In the genomic region with DNA sequence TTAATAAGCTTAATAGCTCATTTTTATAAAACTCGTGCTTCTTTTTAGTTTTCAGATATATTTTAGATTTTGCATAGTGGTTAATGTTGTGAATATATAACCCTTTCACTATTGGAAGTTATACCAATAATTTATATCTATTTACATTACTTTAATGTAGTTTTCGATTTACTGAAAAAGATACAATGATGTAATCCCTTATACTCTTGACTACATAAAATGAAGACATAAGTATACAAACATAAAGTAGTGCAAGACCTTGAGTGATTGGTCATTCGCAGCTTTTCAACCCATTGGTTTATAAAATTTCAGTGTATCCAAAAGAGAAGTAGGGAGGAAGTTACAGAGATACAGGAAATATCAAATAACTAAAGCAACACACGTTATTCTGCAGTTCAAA, we compare ENCODE assay signal across 21 cellular contexts.
A peak's percentile ranks its signal among the peaks of the same experiment; 100 is the strongest.
DNase-seq lines count a peak whose midpoint lies in the region; ATAC-seq and TF ChIP-seq lines count a peak whose summit lies in the region.
"Had no signal": no experiment of that assay in that cellular context is flagged by ENCODE, and none has a peak within 500 bp of the region (broad histone marks: within the 10 kb centered on the region; RNA-seq: fewer than 3 reads in every experiment).

No MANE protein-coding gene starts in this region.

- ATAC-seq in activated B cell treated with CpG ODN at 0.5 μM for 24 hours (ENCODE audit: low read depth) (no peak), HG02759 (IDR thresholded peaks at IDR 0.05; ENCODE audit: unreplicated experiment) (no peak)
- ATAC-seq in stimulated activated memory B cell treated with anti-CD40 and anti-IgM and Interleukin-4, amounts not matched to agents 10 μg/mL and 1 μg/mL and 100 μg/mL, for 72 hours: no peak
- ATAC-seq: PC-3, psoas muscle had no signal

- no peaks in the 10 kb centered on the region for H3K27me3 Mint-ChIP-seq in activated B cell treated with CpG ODN at 0.5 μM for 24 hours
- H3K27me3 Mint-ChIP-seq in stimulated activated memory B cell treated with anti-CD40 and anti-IgM and Interleukin-4, amounts not matched to agents 10 μg/mL and 1 μg/mL and 100 μg/mL, for 72 hours: no peaks in the 10 kb centered on the region

- intact Hi-C loops in activated B cell treated with CpG ODN at 0.5 μM for 24 hours (cut with micrococcal nuclease): no loop called here

- peak overlapping the region; percentile 71 for H3K4me3 Mint-ChIP-seq in activated B cell treated with CpG ODN at 0.5 μM for 24 hours
- H3K4me3 Mint-ChIP-seq in stimulated activated memory B cell treated with anti-CD40 and anti-IgM and Interleukin-4, amounts not matched to agents 10 μg/mL and 1 μg/mL and 100 μg/mL, for 72 hours: peak overlapping the region; percentile 35
- H3K4me3 Mint-ChIP-seq: immature natural killer cell, neural progenitor cell had no signal

- POLR2A ChIA-PET in activated B cell treated with CpG ODN at 0.5 μM for 24 hours (lab: Charles Lee): interaction anchor here (0.6 to 7.4 kb wide), 15 partner anchors 8 to 334 kb away, joined by 3 to 119 read pairs (median 6); a partner anchor contains a TSS

- peaks cover 71% of the 10 kb centered on the region for H3K4me1 Mint-ChIP-seq in activated B cell treated with CpG ODN at 0.5 μM for 24 hours
- peaks cover 29% of the 10 kb centered on the region for H3K4me1 Mint-ChIP-seq in stimulated activated memory B cell treated with anti-CD40 and anti-IgM and Interleukin-4, amounts not matched to agents 10 μg/mL and 1 μg/mL and 100 μg/mL, for 72 hours
- H3K4me1 Mint-ChIP-seq: immature natural killer cell had no signal

- TF ChIP-seq CTCF in activated B cell treated with CpG ODN at 0.5 μM for 24 hours (IDR thresholded peaks at IDR 0.05): no peak
- TF ChIP-seq CTCF in foreskin fibroblast (IDR thresholded peaks at IDR 0.05; ENCODE audit: low read depth, low read length): no peak

- no peaks in the 10 kb centered on the region for H3K36me3 Mint-ChIP-seq in activated B cell treated with CpG ODN at 0.5 μM for 24 hours (ENCODE audit: low read depth)
- H3K36me3 Mint-ChIP-seq in stimulated activated memory B cell treated with anti-CD40 and anti-IgM and Interleukin-4, amounts not matched to agents 10 μg/mL and 1 μg/mL and 100 μg/mL, for 72 hours: peaks cover 10% of the 10 kb centered on the region
- H3K36me3 Mint-ChIP-seq: immature natural killer cell, neural progenitor cell had no signal

- no peak overlapping the region for H3K4me3 ChIP-seq in foreskin fibroblast (ENCODE audit: low read depth in 1 of 2, low read length in 2 of 2)
- H3K4me3 ChIP-seq: adrenal gland, mucosa of descending colon, neural progenitor cell, psoas muscle, upper lobe of left lung had no signal

- no peak for TF ChIP-seq POLR2A in erythroblast (IDR thresholded peaks at IDR 0.05; ENCODE audit: low read length)

- CTCF ChIA-PET in activated B cell treated with CpG ODN at 0.5 μM for 24 hours (lab: Charles Lee): interaction anchor here (1.0 to 2.0 kb wide), 6 partner anchors 14 to 465 kb away, joined by 3 to 9 read pairs (median 3); a partner anchor contains a TSS

- DNase-seq in DMS53 (lab: John Stamatoyannopoulos, UW) (peak; percentile 11), DMS53 treated with DMSO at 0.1 percent for 48 hours (lab: John Stamatoyannopoulos, UW; ENCODE audit: unreplicated experiment) (no peak), MV-4-11 (lab: John Stamatoyannopoulos, UW) (peak; percentile 4), activated B cell treated with CpG ODN at 0.5 μM for 24 hours (no peak), erythroblast (lab: John Stamatoyannopoulos, UW) (no peak), foreskin fibroblast (no peak)
- DNase-seq: 8988T; activated CD4-positive, alpha-beta T cell treated with anti-CD3 and anti-CD28 coated beads, Interleukin-2, amount 50 U/mL, for 48 hours; activated gamma-delta T cell treated with Interleukin-2 at 50 U/mL for 16 hours; adrenal gland; DMS 273 treated with DMSO at 0.1 percent for 48 hours; immature natural killer cell; mucosa of descending colon; PC-3; psoas muscle; SHP77 treated with DMSO at 0.1 percent for 48 hours; stimulated activated CD4-positive, alpha-beta T cell treated with anti-CD3 and anti-CD28 coated beads, Interleukin-4, amount 100 ng/mL, for 1 hour; upper lobe of left lung had no signal

- H3K27ac Mint-ChIP-seq in activated B cell treated with CpG ODN at 0.5 μM for 24 hours: peak overlapping the region; percentile 94
- peak overlapping the region; percentile 76 for H3K27ac Mint-ChIP-seq in stimulated activated memory B cell treated with anti-CD40 and anti-IgM and Interleukin-4, amounts not matched to agents 10 μg/mL and 1 μg/mL and 100 μg/mL, for 72 hours
- H3K27ac Mint-ChIP-seq: immature natural killer cell, neural progenitor cell had no signal

- H3K9me3 Mint-ChIP-seq in activated B cell treated with CpG ODN at 0.5 μM for 24 hours: no peaks in the 10 kb centered on the region
- no peaks in the 10 kb centered on the region for H3K9me3 Mint-ChIP-seq in stimulated activated memory B cell treated with anti-CD40 and anti-IgM and Interleukin-4, amounts not matched to agents 10 μg/mL and 1 μg/mL and 100 μg/mL, for 72 hours
- H3K9me3 Mint-ChIP-seq: immature natural killer cell, neural progenitor cell had no signal

Comparison
In these comparisons a context has a peak if more than half of its experiments do, and no peak if none do; other contexts are left out.
1. DNase-seq: peak in DMS53 (single experiment) and MV-4-11 (single experiment); none in DMS53 treated with DMSO at 0.1 percent for 48 hours (single experiment), activated B cell treated with CpG ODN at 0.5 μM for 24 hours (single experiment), erythroblast (0 of 2) and foreskin fibroblast (0 of 2).